1 cellular context compared by ENCODE assay signal in genomic region chr20:53253668-53254067, GRCh38.
TF ChIP-seq lines count a peak whose summit lies in the region.

No MANE protein-coding gene starts in this region.

TF ChIP-seq in GM23338, 12 proteins besides CTCF, POLR2A, EP300 and RAD21 (continued from another document):
- no peak for TF ChIP-seq CREB1 (CRISPR knock-in tag; IDR thresholded peaks at IDR 0.05; ENCODE audit: low read depth)
- TF ChIP-seq ZNF462 (CRISPR knock-in tag; IDR thresholded peaks at IDR 0.05) = no peak
